8 cellular contexts compared by ENCODE assay signal in the genomic region with DNA sequence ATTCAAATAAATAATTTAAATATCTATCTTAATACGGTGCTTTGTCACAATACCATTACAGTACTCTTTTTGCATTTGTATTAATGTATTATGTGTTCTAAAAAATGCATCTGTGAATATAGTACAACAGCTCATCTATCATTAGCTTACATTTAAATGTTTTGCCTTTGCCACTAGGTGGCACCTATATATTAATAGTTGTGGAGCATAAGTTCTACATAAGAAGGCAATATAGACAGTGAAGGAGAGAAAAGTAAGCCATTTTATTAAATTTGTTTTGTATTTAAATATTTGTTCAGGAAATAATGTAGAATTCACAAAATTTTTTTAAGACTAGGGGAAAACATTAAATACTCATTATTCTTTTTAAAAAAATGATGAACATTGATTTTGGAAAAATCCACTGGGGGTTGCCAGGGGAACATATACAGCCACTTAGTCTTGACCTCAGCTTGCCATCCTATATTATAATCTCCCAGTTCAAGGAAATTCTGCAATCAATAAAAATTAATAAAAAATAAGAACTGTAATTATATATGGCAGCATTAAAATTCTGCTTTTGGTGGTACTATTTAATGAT. TPM values are rescaled to one million over a fixed set of nuclear protein-coding genes. Genes with fewer than 3 reads are reported as not detected.
A peak's percentile ranks its signal among the peaks of the same experiment; 100 is the strongest.
DNase-seq lines count a peak whose midpoint lies in the region; ATAC-seq and TF ChIP-seq lines count a peak whose summit lies in the region.

No MANE protein-coding gene starts in this region.

- CTCF ChIA-PET in HEK293 (lab: Yijun Ruan, JAX), result interaction anchor here (0.5 to 4.4 kb wide), 23 partner anchors 8 to 1769 kb away, joined by 3 to 34 read pairs (median 3); no protein-coding TSS in a partner anchor
- CTCF ChIA-PET in activated CD8-positive, alpha-beta T cell treated with anti-CD3 and anti-CD28 coated beads for 36 hours (lab: Charles Lee), result interaction anchor here (0.6 to 1.6 kb wide), 7 partner anchors 8 to 1631 kb away, joined by 3 to 5 read pairs (median 3); no protein-coding TSS in a partner anchor

- no peak overlapping the region for H3K4me3 Mint-ChIP-seq in activated CD8-positive, alpha-beta T cell treated with anti-CD3 and anti-CD28 coated beads for 36 hours

- ATAC-seq in activated CD8-positive, alpha-beta T cell treated with anti-CD3 and anti-CD28 coated beads for 36 hours, result no peak
- no peak for ATAC-seq in GM19023 (IDR thresholded peaks at IDR 0.05; ENCODE audit: unreplicated experiment)

- DNase-seq in NCI-H2196 (lab: John Stamatoyannopoulos, UW; ENCODE audit: unreplicated experiment) (peak; percentile 22), NCI-H2196 treated with DMSO at 0.1 percent for 48 hours (lab: John Stamatoyannopoulos, UW; ENCODE audit: unreplicated experiment) (no peak), NAMALWA (ENCODE audit: low spot score) (peak; percentile 57), kidney tubule cell (ENCODE audit: low spot score) (peak; percentile 33)
- no peak for DNase-seq in activated CD8-positive, alpha-beta T cell treated with anti-CD3 and anti-CD28 coated beads for 36 hours
- DNase-seq in activated CD4-positive, alpha-beta T cell treated with anti-CD3 and anti-CD28 coated beads for 4 hours, result no peak

- no peaks in the 10 kb centered on the region for H3K4me1 Mint-ChIP-seq in activated CD8-positive, alpha-beta T cell treated with anti-CD3 and anti-CD28 coated beads for 36 hours (ENCODE audit: low read depth)

- H3K36me3 Mint-ChIP-seq in activated CD8-positive, alpha-beta T cell treated with anti-CD3 and anti-CD28 coated beads for 36 hours (ENCODE audit: low read depth), result no peaks in the 10 kb centered on the region

- H3K9me3 ChIP-seq in HEK293 (ENCODE audit: control insufficient read depth, insufficient read depth, low read depth, low read length), result no peaks in the 10 kb centered on the region

- no peak for TF ChIP-seq CTCF in HEK293 (tag by site-specific recombination; IDR thresholded peaks at IDR 0.05)
- peak; percentile 68 for TF ChIP-seq CTCF in activated CD8-positive, alpha-beta T cell treated with anti-CD3 and anti-CD28 coated beads for 36 hours (IDR thresholded peaks at IDR 0.05)

- no peaks in the 10 kb centered on the region for H3K4me1 ChIP-seq in HEK293 (ENCODE audit: control insufficient read depth, insufficient read depth, low read length)

- H3K36me3 ChIP-seq in HEK293 (ENCODE audit: control insufficient read depth in 2 of 2, insufficient read depth in 1 of 2, low read length in 2 of 2), result no peaks in the 10 kb centered on the region

- no peak overlapping the region for H3K27ac Mint-ChIP-seq in activated CD8-positive, alpha-beta T cell treated with anti-CD3 and anti-CD28 coated beads for 36 hours

- intact Hi-C loops in activated CD8-positive, alpha-beta T cell treated with anti-CD3 and anti-CD28 coated beads for 36 hours (cut with micrococcal nuclease), result no loop called here

- H3K4me3 ChIP-seq in HEK293 (ENCODE audit: low read depth, low read length), result no peak overlapping the region

- H3K9me3 Mint-ChIP-seq in activated CD8-positive, alpha-beta T cell treated with anti-CD3 and anti-CD28 coated beads for 36 hours, result no peaks in the 10 kb centered on the region

- POLR2A ChIA-PET in HEK293 (lab: Yijun Ruan, JAX), result no interaction called here
- POLR2A ChIA-PET in activated CD8-positive, alpha-beta T cell treated with anti-CD3 and anti-CD28 coated beads for 36 hours (lab: Charles Lee), result no interaction called here

- H3K27me3 Mint-ChIP-seq in activated CD8-positive, alpha-beta T cell treated with anti-CD3 and anti-CD28 coated beads for 36 hours, result no peaks in the 10 kb centered on the region

- H3K27ac ChIP-seq in HEK293 (ENCODE audit: extremely low read depth, low read depth, low read length), result no peak overlapping the region

TF ChIP-seq in HEK293, 187 proteins besides CTCF, POLR2A, EP300 and RAD21:
- peak; percentile 43 for TF ChIP-seq ZNF654 (tag by site-specific recombination; IDR thresholded peaks at IDR 0.05; ENCODE audit: low read depth)
- no peak for TF ChIP-seq ZBTB7A (tag by site-specific recombination; IDR thresholded peaks at IDR 0.05; ENCODE audit: low read depth)

RNA-seq across cellular contexts. Expression of gene CCER1, which starts 9.8 kb away (rescaled TPM):
- total RNA-seq in activated CD8-positive, alpha-beta T cell treated with anti-CD3 and anti-CD28 coated beads for 36 hours, result not detected

RNA-seq across cellular contexts. Expression of gene EPYC, which starts 59.6 kb away (rescaled TPM):
- not detected for total RNA-seq in activated CD8-positive, alpha-beta T cell treated with anti-CD3 and anti-CD28 coated beads for 36 hours

Comparison
In these comparisons a context has a peak if more than half of its experiments do, and no peak if none do; other contexts are left out.
1. DNase-seq: peak in NCI-H2196 (single experiment), NAMALWA (single experiment) and kidney tubule cell (single experiment); none in NCI-H2196 treated with DMSO at 0.1 percent for 48 hours (single experiment), activated CD8-positive, alpha-beta T cell treated with anti-CD3 and anti-CD28 coated beads for 36 hours (single experiment) and activated CD4-positive, alpha-beta T cell treated with anti-CD3 and anti-CD28 coated beads for 4 hours (0 of 2).